Comparison of ENCODE assay signal across 18 cellular contexts in genomic region chr7:4066626-4067475, GRCh38.
"Had no signal": no experiment of that assay in that cellular context is flagged by ENCODE, and none has a peak within 500 bp of the region (broad histone marks: within the 10 kb centered on the region; RNA-seq: fewer than 3 reads in every experiment).

No MANE protein-coding gene starts in this region.

- DNase-seq: activated CD4-positive, CD25-positive, alpha-beta regulatory T cell treated with anti-CD3 and anti-CD28 coated beads, Interleukin-2, amount 50 U/mL, for 72 hours; activated naive CD4-positive, alpha-beta T cell treated with anti-CD3 and anti-CD28 coated beads for 36 hours; activated naive CD8-positive, alpha-beta T cell treated with anti-CD3 and anti-CD28 coated beads, Interleukin-2, amount 50 U/mL, for 24 hours; dorsolateral prefrontal cortex; hippocampal formation; kidney glomerular epithelial cell; lower lobe of right lung; right lobe of liver; T-helper 9 cell; upper lobe of right lung had no signal

- H3K27me3 Mint-ChIP-seq: activated naive CD8-positive, alpha-beta T cell treated with anti-CD3 and anti-CD28 coated beads, Interleukin-2, amount 50 U/mL, for 24 hours had no signal

- H3K36me3 ChIP-seq: breast epithelium, lower lobe of right lung, neutrophil, right lobe of liver, upper lobe of right lung had no signal

- ATAC-seq: activated naive CD8-positive, alpha-beta T cell treated with anti-CD3 and anti-CD28 coated beads, Interleukin-2, amount 50 U/mL, for 24 hours; lower lobe of right lung; right lobe of liver; upper lobe of right lung had no signal

- H3K4me3 Mint-ChIP-seq: activated naive CD4-positive, alpha-beta T cell treated with anti-CD3 and anti-CD28 coated beads for 36 hours; activated naive CD8-positive, alpha-beta T cell treated with anti-CD3 and anti-CD28 coated beads, Interleukin-2, amount 50 U/mL, for 24 hours; mesothelial cell of epicardium; stimulated activated naive CD8-positive, alpha-beta T cell treated with anti-CD3 and anti-CD28 coated beads, Interleukin-15, Interleukin-2, amounts not matched to agents 100 ng/mL and 50 ng/mL, for 24 hours had no signal

- H3K27ac ChIP-seq: ascending aorta, breast epithelium, dorsolateral prefrontal cortex, lower lobe of right lung, neutrophil, right lobe of liver, upper lobe of right lung had no signal

- H3K27me3 ChIP-seq: ascending aorta, breast epithelium, dorsolateral prefrontal cortex, neutrophil, right lobe of liver, upper lobe of right lung had no signal

- H3K4me3 ChIP-seq: ascending aorta, breast epithelium, dorsolateral prefrontal cortex, lower lobe of right lung, right lobe of liver, smooth muscle cell, upper lobe of right lung had no signal

- H3K4me2 ChIP-seq: smooth muscle cell had no signal

- H3K4me1 ChIP-seq: ascending aorta, breast epithelium, lower lobe of right lung, right lobe of liver, upper lobe of right lung had no signal

- FAIRE-seq: endometrium had no signal

- H3K27ac Mint-ChIP-seq: activated naive CD4-positive, alpha-beta T cell treated with anti-CD3 and anti-CD28 coated beads for 36 hours; activated naive CD8-positive, alpha-beta T cell treated with anti-CD3 and anti-CD28 coated beads, Interleukin-2, amount 50 U/mL, for 24 hours; activated T-helper 2 cell treated with anti-CD3 and anti-CD28 coated beads, Interferon-gamma antibody, Interleukin-2, Interleukin-4, amounts not matched to agents 10 μg/mL and 5 μg/mL and 100 μg/mL, durations not matched to agents 14 hours and 24 hours and 36 hours; mesothelial cell of epicardium; stimulated activated naive CD8-positive, alpha-beta T cell treated with anti-CD3 and anti-CD28 coated beads, Interleukin-15, Interleukin-2, amounts not matched to agents 100 ng/mL and 50 ng/mL, for 24 hours had no signal

- H3K9me3 Mint-ChIP-seq: activated naive CD4-positive, alpha-beta T cell treated with anti-CD3 and anti-CD28 coated beads for 36 hours; activated naive CD8-positive, alpha-beta T cell treated with anti-CD3 and anti-CD28 coated beads, Interleukin-2, amount 50 U/mL, for 24 hours; activated T-helper 2 cell treated with anti-CD3 and anti-CD28 coated beads, Interferon-gamma antibody, Interleukin-2, Interleukin-4, amounts not matched to agents 10 μg/mL and 5 μg/mL and 100 μg/mL, durations not matched to agents 14 hours and 24 hours and 36 hours; stimulated activated naive CD8-positive, alpha-beta T cell treated with anti-CD3 and anti-CD28 coated beads, Interleukin-15, Interleukin-2, amounts not matched to agents 100 ng/mL and 50 ng/mL, for 24 hours had no signal

- H3K9me3 ChIP-seq: ascending aorta, breast epithelium, lower lobe of right lung, neutrophil, right lobe of liver, upper lobe of right lung had no signal
